In genomic region chr9:35673132-35673997, GRCh38 we compare ENCODE assay signal across 9 cellular contexts. TPM values are rescaled to one million over a fixed set of nuclear protein-coding genes. Genes with fewer than 3 reads are reported as not detected.
DNase-seq lines count a peak whose midpoint lies in the region; ATAC-seq and TF ChIP-seq lines count a peak whose summit lies in the region.
"Had no signal": no experiment of that assay in that cellular context is flagged by ENCODE, and none has a peak within 500 bp of the region (broad histone marks: within the 10 kb centered on the region; RNA-seq: fewer than 3 reads in every experiment).

CA9 (plus strand) TSS chr9:35673928; CDS start chr9:35673960, 32 bp downstream.

- no peak within 1 kb of the TSS for H3K4me3 ChIP-seq in upper lobe of right lung

- H3K9me3 ChIP-seq in upper lobe of right lung, result no peaks in the 10 kb centered on the region

- no peaks in the 10 kb centered on the region for H3K9me3 Mint-ChIP-seq in activated naive CD4-positive, alpha-beta T cell treated with anti-CD3 and anti-CD28 coated beads for 36 hours
- no peaks in the 10 kb centered on the region for H3K9me3 Mint-ChIP-seq in activated naive CD8-positive, alpha-beta T cell (ENCODE audit: low read depth)
- no peaks in the 10 kb centered on the region for H3K9me3 Mint-ChIP-seq in memory B cell

- ATAC-seq in memory B cell (ENCODE audit: low read depth) (no peak), upper lobe of right lung (peak; percentile 16), GM21576 (IDR thresholded peaks at IDR 0.05; ENCODE audit: unreplicated experiment) (no peak)

- no peak for TF ChIP-seq CTCF in upper lobe of right lung (IDR thresholded peaks at IDR 0.05)

- DNase-seq in activated naive CD4-positive, alpha-beta T cell treated with anti-CD3 and anti-CD28 coated beads for 36 hours, result no peak
- DNase-seq in activated naive CD4-positive, alpha-beta T cell (lab: John Stamatoyannopoulos, UW), result no peak
- no peak for DNase-seq in memory B cell (ENCODE audit: low spot score in 2 of 2)
- DNase-seq in upper lobe of right lung, result no peak
- no peak for DNase-seq in effector CD4-positive, alpha-beta T cell
- no peak for DNase-seq in NCI-H1930 (lab: John Stamatoyannopoulos, UW)

- H3K4me1 ChIP-seq in upper lobe of right lung, result peaks cover 8% of the 10 kb centered on the region

- H3K4me3 Mint-ChIP-seq in activated naive CD4-positive, alpha-beta T cell treated with anti-CD3 and anti-CD28 coated beads for 36 hours, result peak within 1 kb of the TSS; percentile 20
- peak within 1 kb of the TSS; percentile 68 for H3K4me3 Mint-ChIP-seq in activated naive CD8-positive, alpha-beta T cell
- peak within 1 kb of the TSS; percentile 63 for H3K4me3 Mint-ChIP-seq in memory B cell

- H3K4me1 Mint-ChIP-seq in activated naive CD4-positive, alpha-beta T cell treated with anti-CD3 and anti-CD28 coated beads for 36 hours (ENCODE audit: low read depth), result peaks cover 11% of the 10 kb centered on the region
- peaks cover 10% of the 10 kb centered on the region for H3K4me1 Mint-ChIP-seq in activated naive CD8-positive, alpha-beta T cell (ENCODE audit: low read depth)
- H3K4me1 Mint-ChIP-seq in memory B cell, result peaks cover 9% of the 10 kb centered on the region

- intact Hi-C loops in activated naive CD4-positive, alpha-beta T cell treated with anti-CD3 and anti-CD28 coated beads for 36 hours (cut with micrococcal nuclease), result no loop called here
- intact Hi-C loops in upper lobe of right lung (cut with DNase I), result no loop called here

- no peaks in the 10 kb centered on the region for H3K36me3 ChIP-seq in upper lobe of right lung

- H3K27ac ChIP-seq in upper lobe of right lung, result no peak within 1 kb of the TSS

- H3K27me3 ChIP-seq in upper lobe of right lung, result no peaks in the 10 kb centered on the region

- H3K27me3 Mint-ChIP-seq in activated naive CD4-positive, alpha-beta T cell treated with anti-CD3 and anti-CD28 coated beads for 36 hours (ENCODE audit: low read depth), result peaks cover 7% of the 10 kb centered on the region
- no peaks in the 10 kb centered on the region for H3K27me3 Mint-ChIP-seq in activated naive CD8-positive, alpha-beta T cell
- peaks cover 8% of the 10 kb centered on the region for H3K27me3 Mint-ChIP-seq in memory B cell

- no peaks in the 10 kb centered on the region for H3K36me3 Mint-ChIP-seq in activated naive CD4-positive, alpha-beta T cell treated with anti-CD3 and anti-CD28 coated beads for 36 hours (ENCODE audit: low read depth)
- no peaks in the 10 kb centered on the region for H3K36me3 Mint-ChIP-seq in activated naive CD8-positive, alpha-beta T cell
- H3K36me3 Mint-ChIP-seq in memory B cell, result no peaks in the 10 kb centered on the region

- no peak within 1 kb of the TSS for H3K27ac Mint-ChIP-seq in activated naive CD4-positive, alpha-beta T cell treated with anti-CD3 and anti-CD28 coated beads for 36 hours
- no peak within 1 kb of the TSS for H3K27ac Mint-ChIP-seq in activated naive CD8-positive, alpha-beta T cell
- no peak within 1 kb of the TSS for H3K27ac Mint-ChIP-seq in memory B cell

- CTCF ChIA-PET in activated naive CD4-positive, alpha-beta T cell treated with anti-CD3 and anti-CD28 coated beads for 36 hours (lab: Charles Lee), result interaction anchor here (1.0 to 10.2 kb wide), 3 partner anchors 9 to 21 kb away, joined by 3 to 86 read pairs (median 6); partner anchors contain the start of gene ARHGEF39

RNA-seq across cellular contexts. Expression of gene CA9, which starts in this region (rescaled TPM):
- under 1 TPM; 0.38 to 0.52 TPM for total RNA-seq in activated naive CD4-positive, alpha-beta T cell treated with anti-CD3 and anti-CD28 coated beads for 36 hours
- 0.55 TPM for total RNA-seq in upper lobe of right lung
- total RNA-seq: osteocyte had no signal

Comparison
In these comparisons a context has a peak if more than half of its experiments do, and no peak if none do; other contexts are left out.
1. Peak in ATAC-seq in upper lobe of right lung; RNA of the gene not detected or under 1 TPM.